In the genomic region with DNA sequence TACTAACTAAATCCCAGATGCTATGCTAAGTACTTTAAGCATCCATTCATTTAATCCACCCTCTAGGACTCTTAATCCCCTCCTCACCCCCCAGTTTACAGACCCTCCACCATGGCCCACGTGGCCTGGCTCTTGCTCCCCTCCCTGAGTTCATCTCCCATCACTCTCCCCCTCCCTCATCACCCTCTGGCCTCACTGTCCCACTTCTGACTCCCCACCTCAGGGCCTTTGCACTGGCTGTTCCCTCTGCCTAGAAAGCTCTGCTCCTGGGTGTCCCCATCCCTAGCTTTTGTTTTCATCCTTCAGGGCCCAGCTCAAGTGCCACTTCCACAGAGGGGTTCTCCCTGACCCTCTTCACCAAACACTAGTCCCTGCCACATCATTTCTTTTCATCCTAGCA, we compare ENCODE assay signal across 19 cellular contexts. TPM values are rescaled to one million over a fixed set of nuclear protein-coding genes. Genes with fewer than 3 reads are reported as not detected.
A peak's percentile ranks its signal among the peaks of the same experiment; 100 is the strongest.
DNase-seq lines count a peak whose midpoint lies in the region; ATAC-seq lines count a peak whose summit lies in the region.
"Had no signal": no experiment of that assay in that cellular context is flagged by ENCODE, and none has a peak within 500 bp of the region (broad histone marks: within the 10 kb centered on the region; RNA-seq: fewer than 3 reads in every experiment).

No MANE protein-coding gene starts in this region.

- H3K4me1 Mint-ChIP-seq in T-helper 2 cell treated with Interferon-gamma antibody and Interleukin-4, amounts not matched to agents 5 μg/mL and 100 μg/mL, for 36 hours (ENCODE audit: low read depth), result peaks cover 51% of the 10 kb centered on the region
- peaks cover 67% of the 10 kb centered on the region for H3K4me1 Mint-ChIP-seq in activated naive CD4-positive, alpha-beta T cell treated with anti-CD3 and anti-CD28 coated beads, Interleukin-2, amount 50 U/mL, for 24 hours
- H3K4me1 Mint-ChIP-seq in activated CD8-positive, alpha-beta T cell treated with anti-CD3 and anti-CD28 coated beads, Interleukin-2, amount 10 ng/mL, durations not matched to agents 7 days and 5 days (ENCODE audit: low read depth), result peaks cover 67% of the 10 kb centered on the region
- H3K4me1 Mint-ChIP-seq in naive thymus-derived CD8-positive, alpha-beta T cell, result peaks cover 36 to 76% (median 71%) of the 10 kb centered on the region in 4 donors

- POLR2A ChIA-PET in activated CD8-positive, alpha-beta T cell treated with anti-CD3 and anti-CD28 coated beads, Interleukin-2, amount 10 ng/mL, durations not matched to agents 7 days and 5 days (lab: Charles Lee), result no interaction called here
- POLR2A ChIA-PET in naive thymus-derived CD8-positive, alpha-beta T cell (lab: Charles Lee), result interaction anchor here (0.7 to 1.4 kb wide), 4 partner anchors 18 to 96 kb away, joined by 3 to 9 read pairs (median 6); no protein-coding TSS in a partner anchor

- H3K9me3 Mint-ChIP-seq in T-helper 2 cell treated with Interferon-gamma antibody and Interleukin-4, amounts not matched to agents 5 μg/mL and 100 μg/mL, for 36 hours, result no peaks in the 10 kb centered on the region
- H3K9me3 Mint-ChIP-seq in activated naive CD4-positive, alpha-beta T cell treated with anti-CD3 and anti-CD28 coated beads, Interleukin-2, amount 50 U/mL, for 24 hours, result no peaks in the 10 kb centered on the region
- H3K9me3 Mint-ChIP-seq in activated naive CD4-positive, alpha-beta T cell treated with anti-CD3 and anti-CD28 coated beads, Interleukin-2, amount 50 U/mL, for 72 hours, result no peaks in the 10 kb centered on the region
- H3K9me3 Mint-ChIP-seq in activated CD8-positive, alpha-beta T cell treated with anti-CD3 and anti-CD28 coated beads, Interleukin-2, amount 10 ng/mL, durations not matched to agents 7 days and 5 days (ENCODE audit: insufficient read depth), result no peaks in the 10 kb centered on the region
- no peaks in the 10 kb centered on the region for H3K9me3 Mint-ChIP-seq in naive thymus-derived CD8-positive, alpha-beta T cell
- H3K9me3 Mint-ChIP-seq: CD8-positive, alpha-beta T cell had no signal

- H3K27ac Mint-ChIP-seq in T-helper 2 cell treated with Interferon-gamma antibody and Interleukin-4, amounts not matched to agents 5 μg/mL and 100 μg/mL, for 36 hours, result peak overlapping the region; percentile 43
- H3K27ac Mint-ChIP-seq in activated naive CD4-positive, alpha-beta T cell treated with anti-CD3 and anti-CD28 coated beads, Interleukin-2, amount 50 U/mL, for 24 hours, result peak overlapping the region; percentile 65
- peak overlapping the region in 1 of 2 donors; percentile 72 for H3K27ac Mint-ChIP-seq in activated naive CD4-positive, alpha-beta T cell treated with anti-CD3 and anti-CD28 coated beads, Interleukin-2, amount 50 U/mL, for 72 hours
- H3K27ac Mint-ChIP-seq in activated CD8-positive, alpha-beta T cell treated with anti-CD3 and anti-CD28 coated beads, Interleukin-2, amount 10 ng/mL, durations not matched to agents 7 days and 5 days, result peak overlapping the region; percentile 30
- H3K27ac Mint-ChIP-seq in naive thymus-derived CD8-positive, alpha-beta T cell, result peak overlapping the region in 9 of 10 donors; percentile 3 to 79 (median 68)
- H3K27ac Mint-ChIP-seq: CD8-positive, alpha-beta T cell had no signal

- no peak for ATAC-seq in activated naive CD4-positive, alpha-beta T cell treated with anti-CD3 and anti-CD28 coated beads, Interleukin-2, amount 50 U/mL, for 72 hours
- no peak for ATAC-seq in activated CD8-positive, alpha-beta T cell treated with anti-CD3 and anti-CD28 coated beads, Interleukin-2, amount 10 ng/mL, durations not matched to agents 7 days and 5 days
- no peak for ATAC-seq in naive thymus-derived CD8-positive, alpha-beta T cell
- ATAC-seq: CD8-positive, alpha-beta T cell; HCT116 had no signal

- peaks cover 18% of the 10 kb centered on the region for H3K36me3 Mint-ChIP-seq in T-helper 2 cell treated with Interferon-gamma antibody and Interleukin-4, amounts not matched to agents 5 μg/mL and 100 μg/mL, for 36 hours (ENCODE audit: low read depth)
- H3K36me3 Mint-ChIP-seq in activated naive CD4-positive, alpha-beta T cell treated with anti-CD3 and anti-CD28 coated beads, Interleukin-2, amount 50 U/mL, for 24 hours, result no peaks in the 10 kb centered on the region
- peaks cover 5 to 6% of the 10 kb centered on the region in 2 donors for H3K36me3 Mint-ChIP-seq in activated naive CD4-positive, alpha-beta T cell treated with anti-CD3 and anti-CD28 coated beads, Interleukin-2, amount 50 U/mL, for 72 hours
- peaks cover 27% of the 10 kb centered on the region for H3K36me3 Mint-ChIP-seq in activated CD8-positive, alpha-beta T cell treated with anti-CD3 and anti-CD28 coated beads, Interleukin-2, amount 10 ng/mL, durations not matched to agents 7 days and 5 days (ENCODE audit: low read depth)
- peaks cover 0 to 1% (median 0%) of the 10 kb centered on the region in 3 donors for H3K36me3 Mint-ChIP-seq in naive thymus-derived CD8-positive, alpha-beta T cell

- DNase-seq in T-helper 2 cell treated with Interferon-gamma antibody and Interleukin-4, amounts not matched to agents 5 μg/mL and 100 μg/mL, for 36 hours (ENCODE audit: low spot score), result no peak
- DNase-seq in T-helper 2 cell (no peak), NCI-H1048 (lab: John Stamatoyannopoulos, UW) (no peak), KBM-7 (no peak)
- no peak for DNase-seq in activated naive CD4-positive, alpha-beta T cell treated with anti-CD3 and anti-CD28 coated beads, Interleukin-2, amount 50 U/mL, for 72 hours (ENCODE audit: low spot score in 2 of 2)
- no peak for DNase-seq in activated CD8-positive, alpha-beta T cell treated with anti-CD3 and anti-CD28 coated beads, Interleukin-2, amount 10 ng/mL, durations not matched to agents 7 days and 5 days
- no peak for DNase-seq in naive thymus-derived CD8-positive, alpha-beta T cell
- DNase-seq: BE2C; CD8-positive, alpha-beta T cell; DMS79; GM23248; MV-4-11; NCI-H1436; NCI-H2029; NCI-H2171; NCI-H446; NCI-H774 had no signal

- H3K4me3 Mint-ChIP-seq in T-helper 2 cell treated with Interferon-gamma antibody and Interleukin-4, amounts not matched to agents 5 μg/mL and 100 μg/mL, for 36 hours, result no peak overlapping the region
- H3K4me3 Mint-ChIP-seq in activated naive CD4-positive, alpha-beta T cell treated with anti-CD3 and anti-CD28 coated beads, Interleukin-2, amount 50 U/mL, for 24 hours, result no peak overlapping the region
- H3K4me3 Mint-ChIP-seq in activated CD8-positive, alpha-beta T cell treated with anti-CD3 and anti-CD28 coated beads, Interleukin-2, amount 10 ng/mL, durations not matched to agents 7 days and 5 days, result no peak overlapping the region
- peak overlapping the region in 5 of 10 donors; percentile 9 to 66 (median 30) for H3K4me3 Mint-ChIP-seq in naive thymus-derived CD8-positive, alpha-beta T cell
- H3K4me3 Mint-ChIP-seq: CD8-positive, alpha-beta T cell had no signal

- in situ Hi-C loops in KBM-7 (cut with MboI; ENCODE audit: low pct_unique_long_range_greater_than_20kb, low sequenced_read_pairs), result no loop called here

- H3K27me3 Mint-ChIP-seq in T-helper 2 cell treated with Interferon-gamma antibody and Interleukin-4, amounts not matched to agents 5 μg/mL and 100 μg/mL, for 36 hours (ENCODE audit: low read depth), result no peaks in the 10 kb centered on the region
- no peaks in the 10 kb centered on the region for H3K27me3 Mint-ChIP-seq in activated naive CD4-positive, alpha-beta T cell treated with anti-CD3 and anti-CD28 coated beads, Interleukin-2, amount 50 U/mL, for 24 hours
- H3K27me3 Mint-ChIP-seq in activated CD8-positive, alpha-beta T cell treated with anti-CD3 and anti-CD28 coated beads, Interleukin-2, amount 10 ng/mL, durations not matched to agents 7 days and 5 days (ENCODE audit: low read depth), result no peaks in the 10 kb centered on the region
- H3K27me3 Mint-ChIP-seq in naive thymus-derived CD8-positive, alpha-beta T cell, result no peaks in the 10 kb centered on the region

- CTCF ChIA-PET in activated CD8-positive, alpha-beta T cell treated with anti-CD3 and anti-CD28 coated beads, Interleukin-2, amount 10 ng/mL, durations not matched to agents 7 days and 5 days (lab: Charles Lee), result no interaction called here

RNA-seq across cellular contexts. Expression of a gene that starts 4.2 kb away (rescaled TPM):
- 1 to 10 TPM; 4.7 to 7.8 TPM for total RNA-seq in activated naive CD4-positive, alpha-beta T cell treated with anti-CD3 and anti-CD28 coated beads, Interleukin-2, amount 50 U/mL, for 72 hours
- total RNA-seq in activated CD8-positive, alpha-beta T cell treated with anti-CD3 and anti-CD28 coated beads, Interleukin-2, amount 10 ng/mL, durations not matched to agents 7 days and 5 days, result 10 to 100 TPM; 10.6 to 12.8 TPM
- total RNA-seq in naive thymus-derived CD8-positive, alpha-beta T cell, result 10 to 100 TPM; 15.0 to 17.3 TPM
- polyA plus RNA-seq in naive thymus-derived CD8-positive, alpha-beta T cell, result 10 to 100 TPM; 12.6 to 20.9 (median 19.8) TPM

RNA-seq across cellular contexts. Expression of a gene that starts 6.0 kb away (rescaled TPM):
- 100 to 1,000 TPM in 1 of 2 donors, 10 to 100 TPM in 1; 73.4 to 126 TPM for total RNA-seq in activated naive CD4-positive, alpha-beta T cell treated with anti-CD3 and anti-CD28 coated beads, Interleukin-2, amount 50 U/mL, for 72 hours
- total RNA-seq in activated CD8-positive, alpha-beta T cell treated with anti-CD3 and anti-CD28 coated beads, Interleukin-2, amount 10 ng/mL, durations not matched to agents 7 days and 5 days, result 100 to 1,000 TPM; 210 to 231 TPM
- total RNA-seq in naive thymus-derived CD8-positive, alpha-beta T cell, result 10 to 100 TPM; 83.6 to 85.6 TPM
- 10 to 100 TPM; 30.5 to 45.4 (median 34.5) TPM for polyA plus RNA-seq in naive thymus-derived CD8-positive, alpha-beta T cell

RNA-seq across cellular contexts. Expression of a gene that starts 16.6 kb away (rescaled TPM):
- 10 to 100 TPM in 1 of 2 donors, 1 to 10 TPM in 1; 8.2 to 11.0 TPM for total RNA-seq in activated naive CD4-positive, alpha-beta T cell treated with anti-CD3 and anti-CD28 coated beads, Interleukin-2, amount 50 U/mL, for 72 hours
- 1 to 10 TPM; 5.3 to 6.4 TPM for total RNA-seq in activated CD8-positive, alpha-beta T cell treated with anti-CD3 and anti-CD28 coated beads, Interleukin-2, amount 10 ng/mL, durations not matched to agents 7 days and 5 days
- total RNA-seq in naive thymus-derived CD8-positive, alpha-beta T cell, result 1 to 10 TPM; 9.9 TPM
- polyA plus RNA-seq in naive thymus-derived CD8-positive, alpha-beta T cell, result 1 to 10 TPM; 3.6 to 8.3 (median 5.0) TPM

RNA-seq across cellular contexts. Expression of a gene that starts 37.4 kb away (rescaled TPM):
- total RNA-seq in activated naive CD4-positive, alpha-beta T cell treated with anti-CD3 and anti-CD28 coated beads, Interleukin-2, amount 50 U/mL, for 72 hours, result 10 to 100 TPM; 44.7 to 61.1 TPM
- total RNA-seq in activated CD8-positive, alpha-beta T cell treated with anti-CD3 and anti-CD28 coated beads, Interleukin-2, amount 10 ng/mL, durations not matched to agents 7 days and 5 days, result 10 to 100 TPM; 25.3 to 26.6 TPM
- total RNA-seq in naive thymus-derived CD8-positive, alpha-beta T cell, result 10 to 100 TPM; 18.3 to 22.9 TPM
- polyA plus RNA-seq in naive thymus-derived CD8-positive, alpha-beta T cell, result 10 to 100 TPM; 69.0 to 88.0 (median 84.8) TPM

RNA-seq across cellular contexts. Expression of a gene that starts 37.9 kb away (rescaled TPM):
- 10 to 100 TPM; 19.8 to 27.2 TPM for total RNA-seq in activated naive CD4-positive, alpha-beta T cell treated with anti-CD3 and anti-CD28 coated beads, Interleukin-2, amount 50 U/mL, for 72 hours
- total RNA-seq in activated CD8-positive, alpha-beta T cell treated with anti-CD3 and anti-CD28 coated beads, Interleukin-2, amount 10 ng/mL, durations not matched to agents 7 days and 5 days, result 10 to 100 TPM; 15.8 to 24.5 TPM
- 10 to 100 TPM; 15.9 to 18.7 TPM for total RNA-seq in naive thymus-derived CD8-positive, alpha-beta T cell
- 10 to 100 TPM; 51.8 to 67.3 (median 53.8) TPM for polyA plus RNA-seq in naive thymus-derived CD8-positive, alpha-beta T cell
